Comparison of ENCODE assay signal across 8 cellular contexts in the genomic region with DNA sequence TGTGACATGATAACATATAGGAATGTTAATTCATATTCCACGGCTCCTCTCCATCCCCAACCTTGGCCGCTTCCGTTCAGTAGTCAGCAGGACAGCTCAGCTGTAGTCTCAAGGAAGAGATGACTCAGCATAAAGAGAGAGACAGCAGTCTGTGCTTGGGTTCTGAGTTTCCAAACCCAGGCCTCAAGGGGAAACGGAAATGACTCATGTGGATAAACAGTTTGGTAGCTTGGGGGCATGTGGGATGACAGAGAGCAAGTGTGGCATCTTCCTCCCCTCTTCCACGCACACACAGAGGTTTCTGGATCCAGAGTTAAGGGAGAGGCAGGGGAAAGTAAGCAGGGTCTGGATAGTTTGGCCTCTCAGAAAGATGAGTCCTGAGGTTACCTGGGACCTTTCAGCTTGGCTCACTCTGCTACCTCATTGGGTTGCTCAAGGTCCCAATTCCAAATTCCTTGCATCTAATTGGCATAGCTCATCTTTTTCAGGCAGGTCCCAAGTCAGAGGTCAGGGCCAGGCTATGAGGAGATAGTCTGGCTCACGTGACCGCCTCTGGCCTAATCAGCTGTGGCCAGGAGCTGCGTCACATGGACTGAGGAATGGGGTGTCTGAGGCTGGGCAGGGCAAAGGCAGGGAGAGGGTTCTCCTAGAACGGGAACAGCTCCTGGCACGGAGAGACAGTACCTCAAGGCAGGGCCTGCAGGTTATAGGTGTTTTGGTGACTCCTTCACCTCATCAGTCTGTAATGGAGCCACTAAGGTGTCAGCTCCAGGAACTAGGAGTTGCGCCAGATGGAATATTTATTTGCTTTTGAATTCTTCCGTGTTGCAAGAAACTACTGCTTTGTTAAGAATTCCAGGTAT. TPM values are rescaled to one million over a fixed set of nuclear protein-coding genes. Genes with fewer than 3 reads are reported as not detected.
DNase-seq lines count a peak whose midpoint lies in the region; ATAC-seq and TF ChIP-seq lines count a peak whose summit lies in the region.

No MANE protein-coding gene starts in this region.

- H3K27me3 ChIP-seq in brain microvascular endothelial cell (replicated peaks) (no peaks in the 10 kb centered on the region), lower lobe of right lung (ENCODE audit: low read depth) (no peaks in the 10 kb centered on the region)

- no peaks in the 10 kb centered on the region for H3K9me3 Mint-ChIP-seq in type B pancreatic cell

- H3K36me3 ChIP-seq in SK-N-MC (ENCODE audit: insufficient read depth, low read length): no peaks in the 10 kb centered on the region
- no peaks in the 10 kb centered on the region for H3K36me3 ChIP-seq in brain microvascular endothelial cell (replicated peaks)
- no peaks in the 10 kb centered on the region for H3K36me3 ChIP-seq in lower lobe of right lung

- peak overlapping the region; percentile 61 for H3K27ac Mint-ChIP-seq in type B pancreatic cell

- H3K4me3 ChIP-seq in SK-N-MC: peak overlapping the region; percentile 49
- no peak overlapping the region for H3K4me3 ChIP-seq in brain microvascular endothelial cell (ENCODE audit: low read depth, low read length)
- H3K4me3 ChIP-seq in lower lobe of right lung: no peak overlapping the region

- peaks cover 14% of the 10 kb centered on the region for H3K4me1 ChIP-seq in lower lobe of right lung

- H3K9me3 ChIP-seq in SK-N-MC (ENCODE audit: low read depth, low read length) (0 out of 2 replicates have a peak, but pooled peaks cover 5% of the 10 kb centered on the region), lower lobe of right lung (no peaks in the 10 kb centered on the region)

- H3K27ac ChIP-seq in SK-N-MC: peak overlapping the region; percentile 26; the same call in 1 of the 2 replicates
- peak overlapping the region; percentile 70 for H3K27ac ChIP-seq in brain microvascular endothelial cell
- H3K27ac ChIP-seq in lower lobe of right lung: no peak overlapping the region

- peaks cover 45% of the 10 kb centered on the region for H3K4me1 Mint-ChIP-seq in type B pancreatic cell (ENCODE audit: unreplicated experiment)

- DNase-seq in activated CD4-positive, alpha-beta T cell treated with anti-CD3 and anti-CD28 coated beads for 1 hour: peak; percentile 18
- DNase-seq in activated CD4-positive, alpha-beta T cell treated with anti-CD3 and anti-CD28 coated beads, Interleukin-2, amount 50 U/mL, for 1 hour: no peak
- DNase-seq in SK-N-MC (ENCODE audit: low read depth, low spot score): peak; percentile 97
- DNase-seq in brain microvascular endothelial cell: peak; percentile 95
- no peak for DNase-seq in lower lobe of right lung
- DNase-seq in type B pancreatic cell (ENCODE audit: extremely low spot score, unreplicated experiment): no peak

- no peak for TF ChIP-seq POLR2A in GM18505 (IDR thresholded peaks at IDR 0.05; ENCODE audit: borderline replicate concordance, extremely low read depth, insufficient read depth, insufficient read length)

- H3K36me3 Mint-ChIP-seq in type B pancreatic cell: no peaks in the 10 kb centered on the region

- ATAC-seq in HG03354 (IDR thresholded peaks at IDR 0.05; ENCODE audit: poor library complexity, severe bottlenecking, unreplicated experiment): peak; percentile 74
- peak; percentile 65 to 68 for ATAC-seq in lower lobe of right lung
- ATAC-seq in GM18505 (IDR thresholded peaks at IDR 0.05; ENCODE audit: unreplicated experiment): no peak

- intact Hi-C loops in lower lobe of right lung (cut with DNase I): no loop called here

- in situ Hi-C loops in brain microvascular endothelial cell (cut with HindIII; ENCODE audit: low pct_ligation_motif_present, low sequenced_read_pairs): no loop called here

- H3K4me3 Mint-ChIP-seq in type B pancreatic cell: peak overlapping the region; percentile 5

- TF ChIP-seq CTCF in brain microvascular endothelial cell (IDR thresholded peaks at IDR 0.05; ENCODE audit: low read depth, low read length, missing control alignments) (no peak), lower lobe of right lung (IDR thresholded peaks at IDR 0.05) (no peak), type B pancreatic cell (conservative IDR thresholded peaks at IDR 0.05) (no peak)

- no peak overlapping the region for H3K9ac ChIP-seq in SK-N-MC (ENCODE audit: insufficient read length)

- H3K27me3 Mint-ChIP-seq in type B pancreatic cell: peaks cover 4% of the 10 kb centered on the region

RNA-seq across cellular contexts. Expression of a gene that starts 36.5 kb away (rescaled TPM):
- total RNA-seq in lower lobe of right lung (not detected), type B pancreatic cell (ENCODE audit: low replicate concordance) (0.65 and 4.6 TPM in 2 replicates)

RNA-seq across cellular contexts. Expression of a gene that starts 51.4 kb away (rescaled TPM):
- total RNA-seq in lower lobe of right lung (53.6 TPM), type B pancreatic cell (ENCODE audit: low replicate concordance) (58.2 and 64.7 TPM in 2 replicates)

Comparison
In these comparisons a context has a peak if more than half of its experiments do, and no peak if none do; other contexts are left out.
1. DNase-seq: peak in activated CD4-positive, alpha-beta T cell treated with anti-CD3 and anti-CD28 coated beads for 1 hour (single experiment), SK-N-MC (single experiment) and brain microvascular endothelial cell (single experiment); none in activated CD4-positive, alpha-beta T cell treated with anti-CD3 and anti-CD28 coated beads, Interleukin-2, amount 50 U/mL, for 1 hour (single experiment), lower lobe of right lung (single experiment) and type B pancreatic cell (single experiment).